Comparison of ENCODE assay signal across 32 cellular contexts in genomic region chr2:184945824-184946223, GRCh38.
"Had no signal": no experiment of that assay in that cellular context is flagged by ENCODE, and none has a peak within 500 bp of the region (broad histone marks: within the 10 kb centered on the region; RNA-seq: fewer than 3 reads in every experiment).

No MANE protein-coding gene starts in this region.

- H3K4me3 Mint-ChIP-seq: activated CD4-positive, alpha-beta memory T cell treated with anti-CD3 and anti-CD28 coated beads for 36 hours; activated CD4-positive, alpha-beta T cell treated with anti-CD3 and anti-CD28 coated beads for 36 hours; activated CD4-positive, alpha-beta T cell treated with anti-CD3 and anti-CD28 coated beads, Interleukin-2, amount 10 ng/mL, durations not matched to agents 24 days and 14 days; activated CD8-positive, alpha-beta memory T cell treated with anti-CD3 and anti-CD28 coated beads, Interleukin-2, amount 10 ng/mL, durations not matched to agents 7 days and 5 days; activated CD8-positive, alpha-beta T cell treated with anti-CD3 and anti-CD28 coated beads, Interleukin-2, amount 10 ng/mL, durations not matched to agents 7 days and 5 days; activated naive CD4-positive, alpha-beta T cell treated with anti-CD3 and anti-CD28 coated beads, Interleukin-2, amount 50 U/mL, for 24 hours; activated naive CD8-positive, alpha-beta T cell treated with anti-CD3 and anti-CD28 coated beads for 36 hours; activated naive CD8-positive, alpha-beta T cell treated with anti-CD3 and anti-CD28 coated beads, Interleukin-2, amount 50 U/mL, for 24 hours; activated T-cell treated with anti-CD3 and anti-CD28 coated beads, Interleukin-2, amount 50 U/mL, for 72 hours had no signal

- H3K36me3 ChIP-seq: adrenal gland, breast epithelium, cardiac muscle cell, colonic mucosa, esophagus muscularis mucosa, gastrocnemius medialis, heart left ventricle had no signal

- ATAC-seq: activated CD4-positive, alpha-beta T cell treated with anti-CD3 and anti-CD28 coated beads for 36 hours; activated CD8-positive, alpha-beta memory T cell treated with anti-CD3 and anti-CD28 coated beads, Interleukin-2, amount 10 ng/mL, durations not matched to agents 7 days and 5 days; activated CD8-positive, alpha-beta T cell treated with anti-CD3 and anti-CD28 coated beads, Interleukin-2, amount 10 ng/mL, durations not matched to agents 7 days and 5 days; activated naive CD8-positive, alpha-beta T cell treated with anti-CD3 and anti-CD28 coated beads, Interleukin-2, amount 50 U/mL, for 24 hours; activated T-cell treated with anti-CD3 and anti-CD28 coated beads, Interleukin-2, amount 50 U/mL, for 72 hours; body of pancreas; foreskin keratinocyte; gastrocnemius medialis; heart left ventricle had no signal

- H3K4me1 Mint-ChIP-seq: activated CD4-positive, alpha-beta T cell treated with anti-CD3 and anti-CD28 coated beads for 36 hours; activated CD4-positive, alpha-beta T cell treated with anti-CD3 and anti-CD28 coated beads, Interleukin-2, amount 10 ng/mL, durations not matched to agents 24 days and 14 days; activated CD8-positive, alpha-beta memory T cell treated with anti-CD3 and anti-CD28 coated beads, Interleukin-2, amount 10 ng/mL, durations not matched to agents 7 days and 5 days; activated naive CD4-positive, alpha-beta T cell treated with anti-CD3 and anti-CD28 coated beads, Interleukin-2, amount 50 U/mL, for 24 hours; activated naive CD8-positive, alpha-beta T cell treated with anti-CD3 and anti-CD28 coated beads for 36 hours; activated naive CD8-positive, alpha-beta T cell treated with anti-CD3 and anti-CD28 coated beads, Interleukin-2, amount 50 U/mL, for 24 hours had no signal

- H3K4me1 ChIP-seq: adrenal gland, body of pancreas, breast epithelium, colonic mucosa, esophagus muscularis mucosa, foreskin keratinocyte, gastrocnemius medialis, heart left ventricle had no signal

- H3K27ac ChIP-seq: adrenal gland, body of pancreas, breast epithelium, cardiac muscle cell, colonic mucosa, esophagus muscularis mucosa, foreskin keratinocyte, gastrocnemius medialis, heart left ventricle had no signal

- H3K27me3 ChIP-seq: adrenal gland, body of pancreas, breast epithelium, cardiac muscle cell, colonic mucosa, esophagus muscularis mucosa, foreskin keratinocyte, gastrocnemius medialis, heart left ventricle had no signal

- H3K36me3 Mint-ChIP-seq: activated CD4-positive, alpha-beta memory T cell treated with anti-CD3 and anti-CD28 coated beads for 36 hours; activated CD8-positive, alpha-beta memory T cell treated with anti-CD3 and anti-CD28 coated beads, Interleukin-2, amount 10 ng/mL, durations not matched to agents 7 days and 5 days; activated naive CD4-positive, alpha-beta T cell treated with anti-CD3 and anti-CD28 coated beads, Interleukin-2, amount 50 U/mL, for 24 hours; activated naive CD8-positive, alpha-beta T cell treated with anti-CD3 and anti-CD28 coated beads for 36 hours had no signal

- H3K27me3 Mint-ChIP-seq: activated CD4-positive, alpha-beta memory T cell treated with anti-CD3 and anti-CD28 coated beads for 36 hours; activated CD4-positive, alpha-beta T cell treated with anti-CD3 and anti-CD28 coated beads for 36 hours; activated CD4-positive, alpha-beta T cell treated with anti-CD3 and anti-CD28 coated beads, Interleukin-2, amount 10 ng/mL, durations not matched to agents 24 days and 14 days; activated CD8-positive, alpha-beta memory T cell treated with anti-CD3 and anti-CD28 coated beads, Interleukin-2, amount 10 ng/mL, durations not matched to agents 7 days and 5 days; activated naive CD4-positive, alpha-beta T cell treated with anti-CD3 and anti-CD28 coated beads, Interleukin-2, amount 50 U/mL, for 24 hours; activated naive CD8-positive, alpha-beta T cell treated with anti-CD3 and anti-CD28 coated beads for 36 hours; activated naive CD8-positive, alpha-beta T cell treated with anti-CD3 and anti-CD28 coated beads, Interleukin-2, amount 50 U/mL, for 24 hours had no signal

- H3K9me3 Mint-ChIP-seq: activated naive CD8-positive, alpha-beta T cell treated with anti-CD3 and anti-CD28 coated beads for 36 hours had no signal

- H3K9me3 ChIP-seq: adrenal gland, body of pancreas, breast epithelium, colonic mucosa, esophagus muscularis mucosa, gastrocnemius medialis had no signal

- H3K4me3 ChIP-seq: adrenal gland, body of pancreas, breast epithelium, cardiac muscle cell, colonic mucosa, esophagus muscularis mucosa, gastrocnemius medialis, heart left ventricle had no signal

- H3K27ac Mint-ChIP-seq: activated CD4-positive, alpha-beta memory T cell treated with anti-CD3 and anti-CD28 coated beads for 36 hours; activated CD4-positive, alpha-beta T cell treated with anti-CD3 and anti-CD28 coated beads for 36 hours; activated CD4-positive, alpha-beta T cell treated with anti-CD3 and anti-CD28 coated beads, Interleukin-2, amount 10 ng/mL, durations not matched to agents 24 days and 14 days; activated CD8-positive, alpha-beta memory T cell treated with anti-CD3 and anti-CD28 coated beads, Interleukin-2, amount 10 ng/mL, durations not matched to agents 7 days and 5 days; activated CD8-positive, alpha-beta T cell treated with anti-CD3 and anti-CD28 coated beads, Interleukin-2, amount 10 ng/mL, durations not matched to agents 7 days and 5 days; activated naive CD4-positive, alpha-beta T cell treated with anti-CD3 and anti-CD28 coated beads, Interleukin-2, amount 50 U/mL, for 24 hours; activated naive CD8-positive, alpha-beta T cell treated with anti-CD3 and anti-CD28 coated beads for 36 hours; activated naive CD8-positive, alpha-beta T cell treated with anti-CD3 and anti-CD28 coated beads, Interleukin-2, amount 50 U/mL, for 24 hours; activated T-cell treated with anti-CD3 and anti-CD28 coated beads, Interleukin-2, amount 50 U/mL, for 72 hours had no signal

- DNase-seq: activated CD4-positive, alpha-beta memory T cell treated with anti-CD3 and anti-CD28 coated beads for 36 hours; activated CD4-positive, alpha-beta T cell treated with anti-CD3 and anti-CD28 coated beads for 36 hours; activated CD4-positive, alpha-beta T cell treated with anti-CD3 and anti-CD28 coated beads, Interleukin-2, amount 10 ng/mL, durations not matched to agents 24 days and 14 days; activated CD4-positive, CD25-positive, alpha-beta regulatory T cell; activated CD4-positive, CD25-positive, alpha-beta regulatory T cell treated with anti-CD3 and anti-CD28 coated beads, Interleukin-2, amount 50 U/mL, for 72 hours; activated CD8-positive, alpha-beta memory T cell treated with anti-CD3 and anti-CD28 coated beads, Interleukin-2, amount 10 ng/mL, durations not matched to agents 7 days and 5 days; activated CD8-positive, alpha-beta memory T cell treated with anti-CD3 and anti-CD28 coated beads, Interleukin-2, amount 50 U/mL, for 4 hours; activated CD8-positive, alpha-beta T cell treated with anti-CD3 and anti-CD28 coated beads, Interleukin-2, amount 10 ng/mL, durations not matched to agents 7 days and 5 days; activated gamma-delta T cell; activated naive CD4-positive, alpha-beta T cell treated with Interleukin-2 at 50 U/mL for 16 hours; activated naive CD8-positive, alpha-beta T cell treated with anti-CD3 and anti-CD28 coated beads for 36 hours; activated naive CD8-positive, alpha-beta T cell treated with anti-CD3 and anti-CD28 coated beads, Interleukin-2, amount 50 U/mL, for 24 hours; activated T-cell treated with anti-CD3 and anti-CD28 coated beads, Interleukin-2, amount 50 U/mL, for 1 hour; activated T-cell treated with anti-CD3 and anti-CD28 coated beads, Interleukin-2, amount 50 U/mL, for 72 hours; adrenal gland; amygdala; aorta; body of pancreas; central memory CD4-positive, alpha-beta T cell; cerebellar nuclear complex; colonic mucosa; effector memory CD4-positive, alpha-beta T cell; erythroblast; foreskin keratinocyte; gastrocnemius medialis; glutamatergic neuron; heart left ventricle; T-helper 2 cell had no signal
